ENCODE assay signal across 8 cellular contexts in genomic region chr7:155796381-155797261, GRCh38. TPM values are rescaled to one million over a fixed set of nuclear protein-coding genes. Genes with fewer than 3 reads are reported as not detected.
DNase-seq lines count a peak whose midpoint lies in the region; ATAC-seq and TF ChIP-seq lines count a peak whose summit lies in the region.

No MANE protein-coding gene starts in this region.

- H3K36me3 ChIP-seq in SJCRH30 (no peaks in the 10 kb centered on the region), left ventricle myocardium inferior (no peaks in the 10 kb centered on the region), skeletal muscle satellite cell (ENCODE audit: insufficient read depth, low read length) (no peaks in the 10 kb centered on the region)

- H3K27me3 ChIP-seq in SJCRH30 (peaks cover 18% of the 10 kb centered on the region), left ventricle myocardium inferior (ENCODE audit: low read depth) (peaks cover 74% of the 10 kb centered on the region), skeletal muscle satellite cell (ENCODE audit: control insufficient read depth, insufficient read depth, low read length) (peaks cover 43% of the 10 kb centered on the region)

- H3K27ac ChIP-seq in SJCRH30 (no peak overlapping the region), left ventricle myocardium inferior (replicated peaks) (no peak overlapping the region)

- H3K9me3 ChIP-seq in SJCRH30 (replicated peaks) = no peaks in the 10 kb centered on the region
- H3K9me3 ChIP-seq in left ventricle myocardium inferior (replicated peaks) = no peaks in the 10 kb centered on the region
- no peaks in the 10 kb centered on the region for H3K9me3 ChIP-seq in skeletal muscle satellite cell (replicated peaks; ENCODE audit: low read length)

- DNase-seq in NCI-H1092 treated with DMSO at 0.1 percent for 48 hours (lab: John Stamatoyannopoulos, UW) (peak; percentile 16), NCI-H1092 (lab: John Stamatoyannopoulos, UW) (no peak), SJCRH30 (peak; percentile 31 to 56), left ventricle myocardium inferior (peak; percentile 57), GDM1 (lab: John Stamatoyannopoulos, UW) (no peak)
- peak; percentile 68 for DNase-seq in activated naive CD4-positive, alpha-beta T cell treated with anti-CD3 and anti-CD28 coated beads, Interleukin-2, amount 50 U/mL, for 16 hours

- no peak overlapping the region for H3K9ac ChIP-seq in skeletal muscle satellite cell (ENCODE audit: low read depth, low read length)

- no peaks in the 10 kb centered on the region for H3K4me1 ChIP-seq in SJCRH30
- H3K4me1 ChIP-seq in left ventricle myocardium inferior = peaks cover 12% of the 10 kb centered on the region
- H3K4me1 ChIP-seq in skeletal muscle satellite cell (ENCODE audit: control insufficient read depth, insufficient read depth, low read length) = peaks cover 3% of the 10 kb centered on the region

- TF ChIP-seq CTCF in left ventricle myocardium inferior (IDR thresholded peaks at IDR 0.05; ENCODE audit: borderline replicate concordance) = peak; percentile 91

- peak; percentile 51 for ATAC-seq in HG03025 (IDR thresholded peaks at IDR 0.05; ENCODE audit: low FRiP score, unreplicated experiment)

- peak overlapping the region; percentile 64 for H3K4me2 ChIP-seq in skeletal muscle satellite cell (ENCODE audit: low read length)

- intact Hi-C loops in left ventricle myocardium inferior (cut with micrococcal nuclease) = no loop called here

- no peak overlapping the region for H3K4me3 ChIP-seq in SJCRH30
- no peak overlapping the region for H3K4me3 ChIP-seq in left ventricle myocardium inferior
- no peak overlapping the region for H3K4me3 ChIP-seq in skeletal muscle satellite cell (ENCODE audit: low read length)

RNA-seq across cellular contexts. Expression of gene SHH, which starts 15.6 kb away (rescaled TPM):
- not detected in 2 replicates for total RNA-seq in SJCRH30 (2014; rRNA removed; shearing (Covaris generic))
- total RNA-seq in left ventricle myocardium inferior = not detected
- not detected in 2 replicates for total RNA-seq in skeletal muscle satellite cell (2012; rRNA removed)

Comparison
In these comparisons a context has a peak if more than half of its experiments do, and no peak if none do; other contexts are left out.
1. DNase-seq: peak in NCI-H1092 treated with DMSO at 0.1 percent for 48 hours (single experiment), SJCRH30 (2 of 2), activated naive CD4-positive, alpha-beta T cell treated with anti-CD3 and anti-CD28 coated beads, Interleukin-2, amount 50 U/mL, for 16 hours (single experiment) and left ventricle myocardium inferior (single experiment); none in NCI-H1092 (single experiment) and GDM1 (single experiment).